In the genomic region with DNA sequence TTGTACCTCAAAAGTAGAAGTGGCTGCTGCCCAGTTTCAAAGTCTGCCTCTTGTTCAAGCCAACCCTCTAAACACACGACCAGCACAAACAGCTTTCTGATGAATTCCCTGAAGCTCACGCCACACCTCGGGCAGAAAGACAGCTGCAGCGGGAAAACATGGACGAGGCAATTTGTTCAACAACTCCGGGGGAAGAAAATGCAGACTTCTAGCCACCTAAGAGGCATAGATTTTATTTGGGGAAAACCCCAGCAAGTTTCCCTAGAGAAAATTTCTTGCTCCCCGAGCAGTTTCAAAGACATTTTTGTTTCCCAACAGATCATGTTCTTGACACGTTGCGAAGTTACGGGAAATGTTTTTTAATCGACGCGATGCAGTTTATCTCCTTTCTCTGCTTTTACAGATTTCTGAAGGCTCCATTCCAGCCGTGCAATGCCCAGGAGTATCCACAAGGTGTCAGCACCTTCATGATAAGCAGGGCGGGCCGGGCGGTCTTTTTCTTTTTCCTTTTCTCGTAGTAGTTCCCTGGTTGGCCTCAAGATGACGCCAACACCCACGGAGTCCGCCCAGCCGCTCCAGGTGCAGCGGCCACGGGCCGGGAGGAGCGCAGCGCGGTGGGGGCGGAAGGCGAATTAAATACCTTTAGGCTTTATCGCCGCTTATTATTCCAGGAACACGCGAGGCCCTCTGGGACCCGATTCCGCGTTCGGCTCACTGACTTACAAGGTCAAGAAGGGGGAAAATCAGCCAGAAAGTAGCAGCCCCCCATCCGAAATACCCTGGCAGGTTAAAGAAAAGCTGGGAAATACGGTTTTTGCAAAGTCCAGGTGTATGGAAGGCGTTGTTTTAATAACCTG, we compare ENCODE assay signal across 1 cellular context.
TF ChIP-seq lines count a peak whose summit lies in the region.

No MANE protein-coding gene starts in this region.

TF ChIP-seq in neural cell, 6 proteins besides CTCF, POLR2A, EP300 and RAD21 (continued from another document):
- TF ChIP-seq, protein P1, sequence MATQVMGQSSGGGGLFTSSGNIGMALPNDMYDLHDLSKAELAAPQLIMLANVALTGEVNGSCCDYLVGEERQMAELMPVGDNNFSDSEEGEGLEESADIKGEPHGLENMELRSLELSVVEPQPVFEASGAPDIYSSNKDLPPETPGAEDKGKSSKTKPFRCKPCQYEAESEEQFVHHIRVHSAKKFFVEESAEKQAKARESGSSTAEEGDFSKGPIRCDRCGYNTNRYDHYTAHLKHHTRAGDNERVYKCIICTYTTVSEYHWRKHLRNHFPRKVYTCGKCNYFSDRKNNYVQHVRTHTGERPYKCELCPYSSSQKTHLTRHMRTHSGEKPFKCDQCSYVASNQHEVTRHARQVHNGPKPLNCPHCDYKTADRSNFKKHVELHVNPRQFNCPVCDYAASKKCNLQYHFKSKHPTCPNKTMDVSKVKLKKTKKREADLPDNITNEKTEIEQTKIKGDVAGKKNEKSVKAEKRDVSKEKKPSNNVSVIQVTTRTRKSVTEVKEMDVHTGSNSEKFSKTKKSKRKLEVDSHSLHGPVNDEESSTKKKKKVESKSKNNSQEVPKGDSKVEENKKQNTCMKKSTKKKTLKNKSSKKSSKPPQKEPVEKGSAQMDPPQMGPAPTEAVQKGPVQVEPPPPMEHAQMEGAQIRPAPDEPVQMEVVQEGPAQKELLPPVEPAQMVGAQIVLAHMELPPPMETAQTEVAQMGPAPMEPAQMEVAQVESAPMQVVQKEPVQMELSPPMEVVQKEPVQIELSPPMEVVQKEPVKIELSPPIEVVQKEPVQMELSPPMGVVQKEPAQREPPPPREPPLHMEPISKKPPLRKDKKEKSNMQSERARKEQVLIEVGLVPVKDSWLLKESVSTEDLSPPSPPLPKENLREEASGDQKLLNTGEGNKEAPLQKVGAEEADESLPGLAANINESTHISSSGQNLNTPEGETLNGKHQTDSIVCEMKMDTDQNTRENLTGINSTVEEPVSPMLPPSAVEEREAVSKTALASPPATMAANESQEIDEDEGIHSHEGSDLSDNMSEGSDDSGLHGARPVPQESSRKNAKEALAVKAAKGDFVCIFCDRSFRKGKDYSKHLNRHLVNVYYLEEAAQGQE (IDR thresholded peaks at IDR 0.05; ENCODE audit: borderline replicate concordance) = no peak
